ENCODE assay signal across 8 cellular contexts in genomic region chrX:147911192-147912022, GRCh38. TPM values are rescaled to one million over a fixed set of nuclear protein-coding genes. Genes with fewer than 3 reads are reported as not detected.
A peak's percentile ranks its signal among the peaks of the same experiment; 100 is the strongest.
DNase-seq lines count a peak whose midpoint lies in the region; ATAC-seq lines count a peak whose summit lies in the region.

TSS of gene FMR1 (plus strand) at chrX:147911919. CDS start at chrX:147912180, 261 bp downstream.

- H3K9me3 Mint-ChIP-seq in activated CD4-positive, alpha-beta T cell treated with anti-CD3 and anti-CD28 coated beads, Interleukin-2, amount 10 ng/mL, durations not matched to agents 7 days and 5 days = no peaks in the 10 kb centered on the region

- H3K27me3 Mint-ChIP-seq in activated CD4-positive, alpha-beta T cell treated with anti-CD3 and anti-CD28 coated beads, Interleukin-2, amount 10 ng/mL, durations not matched to agents 7 days and 5 days = no peaks in the 10 kb centered on the region

- peaks cover 0 to 7% (median 0%) of the 10 kb centered on the region in 11 experiments; a peak in 2 of 22 replicates for H3K9me3 ChIP-seq in BLaER1 treated with 17β-estradiol and CSF1 and Interleukin-3, amounts not matched to agents 10 nM and 100 nM (replicated peaks in 1 of 11)

- ATAC-seq in GM19328 (IDR thresholded peaks at IDR 0.05; ENCODE audit: unreplicated experiment) (peak; percentile 79), HG03469 (IDR thresholded peaks at IDR 0.05; ENCODE audit: unreplicated experiment) (peak; percentile 85), left lobe of liver (peak; percentile 88)

- CTCF ChIA-PET in activated CD4-positive, alpha-beta T cell treated with anti-CD3 and anti-CD28 coated beads, Interleukin-2, amount 10 ng/mL, durations not matched to agents 7 days and 5 days (lab: Charles Lee) = interaction anchor here (0.8 kb wide), 1 partner anchor 15 kb away, joined by 3 read pairs; no protein-coding TSS in a partner anchor

- H3K36me3 Mint-ChIP-seq in activated CD4-positive, alpha-beta T cell treated with anti-CD3 and anti-CD28 coated beads, Interleukin-2, amount 10 ng/mL, durations not matched to agents 7 days and 5 days (ENCODE audit: low read depth) = peaks cover 2% of the 10 kb centered on the region

- H3K4me1 Mint-ChIP-seq in activated CD4-positive, alpha-beta T cell treated with anti-CD3 and anti-CD28 coated beads, Interleukin-2, amount 10 ng/mL, durations not matched to agents 7 days and 5 days = peaks cover 36% of the 10 kb centered on the region

- no peaks in the 10 kb centered on the region for H3K36me3 ChIP-seq in BLaER1 treated with 17β-estradiol and CSF1 and Interleukin-3, amounts not matched to agents 10 nM and 100 nM

- H3K4me3 Mint-ChIP-seq in activated CD4-positive, alpha-beta T cell treated with anti-CD3 and anti-CD28 coated beads, Interleukin-2, amount 10 ng/mL, durations not matched to agents 7 days and 5 days = peak within 1 kb of the TSS; percentile 96

- peak within 1 kb of the TSS; percentile 58 to 83 (median 71) for H3K4me2 ChIP-seq in BLaER1 treated with 17β-estradiol and CSF1 and Interleukin-3, amounts not matched to agents 10 nM and 100 nM

- peaks cover 23 to 85% (median 68%) of the 10 kb centered on the region in 11 experiments for H3K27me3 ChIP-seq in BLaER1 treated with 17β-estradiol and CSF1 and Interleukin-3, amounts not matched to agents 10 nM and 100 nM

- H3K9ac ChIP-seq in BLaER1 treated with 17β-estradiol and CSF1 and Interleukin-3, amounts not matched to agents 10 nM and 100 nM = peak within 1 kb of the TSS; percentile 84 to 95 (median 91)

- H3K27ac ChIP-seq in BLaER1 treated with 17β-estradiol and CSF1 and Interleukin-3, amounts not matched to agents 10 nM and 100 nM = peak within 1 kb of the TSS; percentile 71 to 93 (median 89)

- peak within 1 kb of the TSS; percentile 63 to 83 (median 80) for H3K4me3 ChIP-seq in BLaER1 treated with 17β-estradiol and CSF1 and Interleukin-3, amounts not matched to agents 10 nM and 100 nM

- H3K4me1 ChIP-seq in BLaER1 treated with 17β-estradiol and CSF1 and Interleukin-3, amounts not matched to agents 10 nM and 100 nM = peaks cover 8 to 30% (median 14%) of the 10 kb centered on the region in 10 experiments; a peak in 18 of 20 replicates

- DNase-seq in NCI-H69 (lab: John Stamatoyannopoulos, UW) (peak; percentile 96), cortex of kidney (lab: John Stamatoyannopoulos, UW) (peak; percentile 27), left lobe of liver (ENCODE audit: low spot score) (peak; percentile 95)
- DNase-seq in activated CD4-positive, alpha-beta T cell treated with anti-CD3 and anti-CD28 coated beads, Interleukin-2, amount 10 ng/mL, durations not matched to agents 7 days and 5 days = peak; percentile 94
- peak; percentile 89 to 91 for DNase-seq in stimulated activated CD4-positive, alpha-beta T cell treated with anti-CD3 and anti-CD28 coated beads, Interleukin-2, amount 100 ng/mL, for 24 hours

- H4K20me1 ChIP-seq in BLaER1 treated with 17β-estradiol and CSF1 and Interleukin-3, amounts not matched to agents 10 nM and 100 nM = peaks cover 10 to 37% (median 33%) of the 10 kb centered on the region in 11 experiments; a peak in 19 of 22 replicates

- H3K27ac Mint-ChIP-seq in activated CD4-positive, alpha-beta T cell treated with anti-CD3 and anti-CD28 coated beads, Interleukin-2, amount 10 ng/mL, durations not matched to agents 7 days and 5 days = peak within 1 kb of the TSS; percentile 98

- POLR2A ChIA-PET in activated CD4-positive, alpha-beta T cell treated with anti-CD3 and anti-CD28 coated beads, Interleukin-2, amount 10 ng/mL, durations not matched to agents 7 days and 5 days (lab: Charles Lee) = no interaction called here

RNA-seq across cellular contexts. Expression of gene FMR1, which starts in this region (rescaled TPM):
- total RNA-seq in activated CD4-positive, alpha-beta T cell treated with anti-CD3 and anti-CD28 coated beads, Interleukin-2, amount 10 ng/mL, durations not matched to agents 7 days and 5 days = 10 to 100 TPM; 57.0 to 58.4 TPM
- 20.0 TPM for total RNA-seq in left lobe of liver

Comparison
In these comparisons a context has a peak if more than half of its experiments do, and no peak if none do; other contexts are left out.
1. Peak in every context shown above with its lines: DNase-seq, ATAC-seq, H3K4me3 ChIP-seq and H3K27ac ChIP-seq.
2. DNase-seq: peak in every context shown above with its lines; median percentile 96 in NCI-H69; 95 in left lobe of liver; 94 in activated CD4-positive, alpha-beta T cell treated with anti-CD3 and anti-CD28 coated beads, Interleukin-2, amount 10 ng/mL, durations not matched to agents 7 days and 5 days; 90 in stimulated activated CD4-positive, alpha-beta T cell treated with anti-CD3 and anti-CD28 coated beads, Interleukin-2, amount 100 ng/mL, for 24 hours; 27 in cortex of kidney.